ENCODE assay signal across 7 cellular contexts in the genomic region with DNA sequence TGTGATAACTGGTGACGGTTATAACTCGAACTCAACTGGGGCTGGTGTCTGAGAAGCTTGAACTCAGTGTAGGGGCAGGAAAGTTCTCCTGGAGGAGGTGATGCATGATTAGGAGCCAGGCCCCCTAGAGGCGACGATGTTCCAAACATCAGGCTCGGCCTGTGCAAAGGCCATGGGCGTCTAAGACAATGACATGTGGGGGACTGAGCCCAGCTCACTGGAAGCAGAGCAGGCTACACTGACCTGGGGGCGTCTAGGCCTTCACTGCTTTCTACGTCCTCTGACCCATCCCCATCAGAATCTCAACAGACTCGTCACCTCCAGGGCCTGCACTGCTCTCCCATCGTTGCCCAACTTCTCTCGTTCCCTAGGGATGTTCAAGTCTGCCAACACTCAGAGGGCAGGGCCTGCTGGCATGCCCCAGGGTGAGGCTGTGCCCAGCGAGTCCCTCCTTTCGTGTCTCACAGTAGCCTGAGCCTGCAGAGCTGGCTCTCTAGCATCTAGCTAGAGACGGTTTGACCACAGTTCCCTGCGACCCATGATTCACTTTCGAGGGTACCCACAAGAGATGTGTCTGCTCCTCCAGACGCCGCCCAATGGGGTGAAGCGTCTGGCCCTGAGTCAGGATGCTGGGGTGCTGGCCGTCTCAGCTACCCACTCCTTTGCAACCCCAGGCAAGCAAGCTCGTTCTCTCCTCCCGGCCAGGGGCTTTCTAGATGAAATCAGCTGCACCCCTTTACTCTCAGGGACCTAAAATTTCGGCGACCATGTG. TPM values are rescaled to one million over a fixed set of nuclear protein-coding genes. Genes with fewer than 3 reads are reported as not detected.
DNase-seq lines count a peak whose midpoint lies in the region; ATAC-seq and TF ChIP-seq lines count a peak whose summit lies in the region.

No MANE protein-coding gene starts in this region.

- H3K27ac ChIP-seq in neural cell (ENCODE audit: low read length) (peak overlapping the region; percentile 70), testis (peak overlapping the region; percentile 95 to 97)

- H3K9me3 ChIP-seq in NT2/D1 (ENCODE audit: insufficient read depth, low read length) (no peaks in the 10 kb centered on the region), neural cell (ENCODE audit: low read length) (no peaks in the 10 kb centered on the region), testis (no peaks in the 10 kb centered on the region)

- TF ChIP-seq POLR2A in testis (IDR thresholded peaks at IDR 0.05), result no peak

- H3K4me3 ChIP-seq in NT2/D1 (ENCODE audit: insufficient read length, low read depth) (peak overlapping the region; percentile 91), neural cell (ENCODE audit: low read length) (peak overlapping the region; percentile 96), testis (peak overlapping the region; percentile 80 to 95)

- peak; percentile 95 for TF ChIP-seq CTCF in GM12872 (IDR thresholded peaks at IDR 0.05; ENCODE audit: insufficient read depth, low read depth, low read length)
- TF ChIP-seq CTCF in neural cell (IDR thresholded peaks at IDR 0.05; ENCODE audit: poor library complexity, severe bottlenecking), result no peak
- peak; percentile 19 to 44 (median 38) for TF ChIP-seq CTCF in testis (IDR thresholded peaks at IDR 0.05)

- H3K4me1 ChIP-seq in NT2/D1 (ENCODE audit: insufficient read depth, insufficient read length) (peaks cover 6% of the 10 kb centered on the region), testis (peaks cover 21% of the 10 kb centered on the region)

- peak overlapping the region; percentile 76 for H3K4me2 ChIP-seq in neural cell (ENCODE audit: low read length)

- no peaks in the 10 kb centered on the region for H3K79me2 ChIP-seq in neural cell (replicated peaks; ENCODE audit: insufficient read depth, low read length)

- TF ChIP-seq RAD21 in neural cell (conservative IDR thresholded peaks at IDR 0.05), result no peak

- H3K27me3 ChIP-seq in NT2/D1 (ENCODE audit: insufficient read depth, insufficient read length) (no peaks in the 10 kb centered on the region), neural cell (ENCODE audit: insufficient read depth, low read depth, low read length) (no peaks in the 10 kb centered on the region), testis (no peaks in the 10 kb centered on the region)

- WGBS in testis, 2 donors, result 2 to 9% methylated on average over 16 to 24 of the region's 24 CpGs

- H2AFZ ChIP-seq in neural cell (ENCODE audit: low read depth, low read length), result peak overlapping the region; percentile 80

- no peak for TF ChIP-seq EP300 in neural cell (conservative IDR thresholded peaks at IDR 0.05; ENCODE audit: poor library complexity, severe bottlenecking)

- peak overlapping the region; percentile 94 for H3K9ac ChIP-seq in NT2/D1 (ENCODE audit: insufficient read length, low read depth)
- peak overlapping the region; percentile 85 for H3K9ac ChIP-seq in neural cell (ENCODE audit: low read length)

- H4K20me1 ChIP-seq in neural cell (ENCODE audit: insufficient read depth), result no peaks in the 10 kb centered on the region

- ATAC-seq in HG03095 (IDR thresholded peaks at IDR 0.05; ENCODE audit: unreplicated experiment), result peak; percentile 34
- ATAC-seq in esophagus mucosa, result peak; percentile 68

- no peaks in the 10 kb centered on the region for H3F3A ChIP-seq in neural cell (ENCODE audit: insufficient read depth, low read length, poor library complexity, severe bottlenecking)

- intact Hi-C loops in testis (cut with DNase I; ENCODE audit: low total_unique reads), result no loop called here

- peak; percentile 50 for DNase-seq in NT2/D1 (ENCODE audit: low read depth, low spot score)
- DNase-seq in activated CD8-positive, alpha-beta memory T cell treated with anti-CD3 and anti-CD28 coated beads, Interleukin-2, amount 50 U/mL, for 48 hours, result peak; percentile 89
- DNase-seq in testis, result no peak

- peaks cover 20% of the 10 kb centered on the region for H3K36me3 ChIP-seq in NT2/D1 (ENCODE audit: insufficient read depth, insufficient read length, low read length)
- H3K36me3 ChIP-seq in neural cell (ENCODE audit: insufficient read depth, low read length), result no peaks in the 10 kb centered on the region
- no peaks in the 10 kb centered on the region for H3K36me3 ChIP-seq in testis (ENCODE audit: low read depth, missing control alignments)

- no peaks in the 10 kb centered on the region for H3K9me2 ChIP-seq in neural cell (ENCODE audit: insufficient read depth, low read length)

TF ChIP-seq in neural cell, 6 proteins besides CTCF, POLR2A, EP300 and RAD21:
- TF ChIP-seq, protein P1, sequence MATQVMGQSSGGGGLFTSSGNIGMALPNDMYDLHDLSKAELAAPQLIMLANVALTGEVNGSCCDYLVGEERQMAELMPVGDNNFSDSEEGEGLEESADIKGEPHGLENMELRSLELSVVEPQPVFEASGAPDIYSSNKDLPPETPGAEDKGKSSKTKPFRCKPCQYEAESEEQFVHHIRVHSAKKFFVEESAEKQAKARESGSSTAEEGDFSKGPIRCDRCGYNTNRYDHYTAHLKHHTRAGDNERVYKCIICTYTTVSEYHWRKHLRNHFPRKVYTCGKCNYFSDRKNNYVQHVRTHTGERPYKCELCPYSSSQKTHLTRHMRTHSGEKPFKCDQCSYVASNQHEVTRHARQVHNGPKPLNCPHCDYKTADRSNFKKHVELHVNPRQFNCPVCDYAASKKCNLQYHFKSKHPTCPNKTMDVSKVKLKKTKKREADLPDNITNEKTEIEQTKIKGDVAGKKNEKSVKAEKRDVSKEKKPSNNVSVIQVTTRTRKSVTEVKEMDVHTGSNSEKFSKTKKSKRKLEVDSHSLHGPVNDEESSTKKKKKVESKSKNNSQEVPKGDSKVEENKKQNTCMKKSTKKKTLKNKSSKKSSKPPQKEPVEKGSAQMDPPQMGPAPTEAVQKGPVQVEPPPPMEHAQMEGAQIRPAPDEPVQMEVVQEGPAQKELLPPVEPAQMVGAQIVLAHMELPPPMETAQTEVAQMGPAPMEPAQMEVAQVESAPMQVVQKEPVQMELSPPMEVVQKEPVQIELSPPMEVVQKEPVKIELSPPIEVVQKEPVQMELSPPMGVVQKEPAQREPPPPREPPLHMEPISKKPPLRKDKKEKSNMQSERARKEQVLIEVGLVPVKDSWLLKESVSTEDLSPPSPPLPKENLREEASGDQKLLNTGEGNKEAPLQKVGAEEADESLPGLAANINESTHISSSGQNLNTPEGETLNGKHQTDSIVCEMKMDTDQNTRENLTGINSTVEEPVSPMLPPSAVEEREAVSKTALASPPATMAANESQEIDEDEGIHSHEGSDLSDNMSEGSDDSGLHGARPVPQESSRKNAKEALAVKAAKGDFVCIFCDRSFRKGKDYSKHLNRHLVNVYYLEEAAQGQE (IDR thresholded peaks at IDR 0.05; ENCODE audit: borderline replicate concordance), result no peak
- TF ChIP-seq SMC3 (conservative IDR thresholded peaks at IDR 0.05; ENCODE audit: poor library complexity) (no peak), MXI1 (conservative IDR thresholded peaks at IDR 0.05; ENCODE audit: poor library complexity, severe bottlenecking) (no peak), TAF1 (IDR thresholded peaks at IDR 0.05; ENCODE audit: low read depth) (no peak)

RNA-seq across cellular contexts. Expression of a gene that starts 1.1 kb away (rescaled TPM):
- 16.1 TPM for total RNA-seq in esophagus mucosa
- polyA plus RNA-seq in neural cell, result 9.4 and 10.6 TPM in 2 replicates
- 3.2 and 6.3 TPM in 2 replicates for polyA minus RNA-seq in neural cell
- total RNA-seq in testis, result 10 to 100 TPM; 33.8 to 39.5 TPM
- 16.2 TPM for polyA plus RNA-seq in testis (ENCODE audit: insufficient read depth, low read depth, low replicate concordance)

RNA-seq across cellular contexts. Expression of a gene that starts 19.3 kb away (rescaled TPM):
- 68.8 TPM for total RNA-seq in esophagus mucosa
- polyA plus RNA-seq in neural cell, result 24.1 and 29.0 TPM in 2 replicates
- polyA minus RNA-seq in neural cell, result 22.2 and 22.3 TPM in 2 replicates
- 100 to 1,000 TPM; 130 to 202 TPM for total RNA-seq in testis
- polyA plus RNA-seq in testis (ENCODE audit: insufficient read depth, low read depth, low replicate concordance), result 379 TPM
